Comparison of ENCODE assay signal across 8 cellular contexts in the genomic region with DNA sequence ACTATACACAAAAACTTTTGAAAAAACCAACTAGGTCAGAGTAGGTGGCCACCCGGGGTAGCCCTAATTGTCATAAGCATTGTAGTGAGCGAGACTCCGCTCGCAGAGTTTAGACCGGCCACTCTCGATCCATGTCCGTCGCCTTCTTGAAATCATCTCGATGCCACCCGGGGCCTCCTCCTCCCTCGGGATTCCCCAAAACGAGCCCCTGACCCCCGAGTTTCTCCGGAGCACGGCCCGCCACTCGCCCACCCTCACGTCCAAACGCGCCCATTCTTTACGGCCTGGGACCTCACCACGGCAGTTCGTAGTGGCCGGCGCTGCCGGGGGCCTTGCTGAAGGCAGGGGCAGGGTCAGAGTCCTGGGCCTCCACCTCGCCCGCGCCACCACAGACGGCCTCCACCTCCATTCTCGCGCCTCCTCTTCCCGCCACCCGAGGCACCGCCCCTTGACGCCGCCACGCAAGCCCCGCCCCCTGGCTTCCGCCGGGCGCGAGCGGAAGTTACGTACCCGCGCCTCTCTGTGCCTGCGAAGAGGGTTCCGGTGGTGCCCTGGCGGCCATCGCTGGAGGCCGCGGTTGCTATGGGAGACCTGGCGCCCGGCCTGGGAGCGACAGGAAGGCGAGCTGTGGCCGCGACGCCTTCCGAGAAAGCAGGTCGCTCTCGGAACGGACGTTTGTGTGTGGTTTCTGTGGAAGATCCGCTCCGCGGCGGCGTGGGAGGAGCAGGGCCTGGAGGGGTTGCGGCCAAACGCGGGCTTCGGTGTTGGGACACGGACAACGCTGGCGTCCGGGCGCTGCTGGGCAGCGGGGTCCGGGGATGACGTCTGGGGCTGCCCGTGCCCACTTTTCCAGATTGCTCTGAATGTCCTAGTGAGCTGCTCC. TPM values are rescaled to one million over a fixed set of nuclear protein-coding genes. Genes with fewer than 3 reads are reported as not detected.
DNase-seq lines count a peak whose midpoint lies in the region; ATAC-seq and TF ChIP-seq lines count a peak whose summit lies in the region.

RFC2 (minus strand) TSS at position 425 of the 883 bp plus-strand sequence; CDS start at position 409, 16 bp downstream.

- H3K4me3 Mint-ChIP-seq in GM23338 (peak within 1 kb of the TSS; percentile 95), nephron (peak within 1 kb of the TSS; percentile 97 to 98 (median 97))
- peak within 1 kb of the TSS; percentile 96 for H3K4me3 Mint-ChIP-seq in stimulated activated naive CD8-positive, alpha-beta T cell treated with anti-CD3 and anti-CD28 coated beads, Interleukin-15, Interleukin-2, amounts not matched to agents 100 ng/mL and 50 ng/mL, for 24 hours

- H3K9me3 Mint-ChIP-seq in GM23338: no peaks in the 10 kb centered on the region
- no peaks in the 10 kb centered on the region for H3K9me3 Mint-ChIP-seq in nephron
- no peaks in the 10 kb centered on the region for H3K9me3 Mint-ChIP-seq in stimulated activated naive CD8-positive, alpha-beta T cell treated with anti-CD3 and anti-CD28 coated beads, Interleukin-15, Interleukin-2, amounts not matched to agents 100 ng/mL and 50 ng/mL, for 24 hours

- H3K27ac Mint-ChIP-seq in GM23338 (peak within 1 kb of the TSS; percentile 97), nephron (peak within 1 kb of the TSS; percentile 90 to 98 (median 96))
- peak within 1 kb of the TSS; percentile 97 for H3K27ac Mint-ChIP-seq in stimulated activated naive CD8-positive, alpha-beta T cell treated with anti-CD3 and anti-CD28 coated beads, Interleukin-15, Interleukin-2, amounts not matched to agents 100 ng/mL and 50 ng/mL, for 24 hours

- peak within 1 kb of the TSS; percentile 99 for H2AFZ ChIP-seq in GM23338

- peaks cover 11% of the 10 kb centered on the region for H4K20me1 ChIP-seq in GM23338 (replicated peaks; ENCODE audit: insufficient read depth)

- peak; percentile 96 for DNase-seq in EL
- peak; percentile 97 for DNase-seq in GM23338 (ENCODE audit: low spot score)
- peak; percentile 92 for DNase-seq in LNCaP clone FGC (ENCODE audit: low read depth)
- DNase-seq in RWPE2 (ENCODE audit: low spot score): peak; percentile 92
- DNase-seq in activated T-helper 9 cell treated with anti-CD3 and anti-CD28 coated beads, Interleukin-2, amount 50 U/mL, for 16 hours (ENCODE audit: low read depth): peak; percentile 95
- peak; percentile 97 for DNase-seq in fibroblast of pulmonary artery (ENCODE audit: low read depth)

- H3K4me3 ChIP-seq in GM23338 (peak within 1 kb of the TSS; percentile 96), LNCaP clone FGC (ENCODE audit: low read depth, low read length) (peak within 1 kb of the TSS; percentile 89), RWPE2 (ENCODE audit: severe bottlenecking) (peak within 1 kb of the TSS; percentile 84), fibroblast of pulmonary artery (replicated peaks; ENCODE audit: low read depth, low read length) (peak within 1 kb of the TSS; percentile 97)

- no peaks in the 10 kb centered on the region for H3K9me3 ChIP-seq in RWPE2 (ENCODE audit: severe bottlenecking)

- H3K27me3 Mint-ChIP-seq in GM23338 (ENCODE audit: insufficient read depth, low read depth, poor library complexity) (peaks cover 3% of the 10 kb centered on the region), nephron (ENCODE audit: low read depth) (no peaks in the 10 kb centered on the region)
- H3K27me3 Mint-ChIP-seq in stimulated activated naive CD8-positive, alpha-beta T cell treated with anti-CD3 and anti-CD28 coated beads, Interleukin-15, Interleukin-2, amounts not matched to agents 100 ng/mL and 50 ng/mL, for 24 hours: no peaks in the 10 kb centered on the region

- H3F3A ChIP-seq in GM23338 (replicated peaks; ENCODE audit: low read depth): peaks cover 12% of the 10 kb centered on the region

- H3K27ac ChIP-seq in GM23338 (ENCODE audit: low read depth) (peak within 1 kb of the TSS; percentile 85), RWPE2 (ENCODE audit: poor library complexity, severe bottlenecking) (peak within 1 kb of the TSS; percentile 53)

- peak; percentile 98 for ATAC-seq in GM23338
- peak; percentile 97 for ATAC-seq in RWPE2 (ENCODE audit: low read depth)

- H3K36me3 Mint-ChIP-seq in GM23338 (ENCODE audit: low read depth) (peaks cover 35% of the 10 kb centered on the region), nephron (ENCODE audit: low read depth) (peaks cover 23% of the 10 kb centered on the region)
- peaks cover 40% of the 10 kb centered on the region for H3K36me3 Mint-ChIP-seq in stimulated activated naive CD8-positive, alpha-beta T cell treated with anti-CD3 and anti-CD28 coated beads, Interleukin-15, Interleukin-2, amounts not matched to agents 100 ng/mL and 50 ng/mL, for 24 hours (ENCODE audit: low read depth)

- no peaks in the 10 kb centered on the region for H3K9me2 ChIP-seq in GM23338 (ENCODE audit: insufficient read depth)

- TF ChIP-seq CTCF in GM23338 (conservative IDR thresholded peaks at IDR 0.05; ENCODE audit: low read depth in 2 of 2): no peak
- TF ChIP-seq CTCF in LNCaP clone FGC (IDR thresholded peaks at IDR 0.05; ENCODE audit: control insufficient read depth, extremely low read depth, insufficient read depth): no peak
- peak; percentile 8 for TF ChIP-seq CTCF in RWPE2 (IDR thresholded peaks at IDR 0.05; ENCODE audit: poor library complexity, severe bottlenecking)
- TF ChIP-seq CTCF in fibroblast of pulmonary artery (IDR thresholded peaks at IDR 0.05; ENCODE audit: low read length, missing control alignments): no peak
- peak in 2 of 3 experiments; percentile 24 to 35 for TF ChIP-seq CTCF in nephron (IDR thresholded peaks at IDR 0.05; ENCODE audit: unreplicated experiment in 3 of 3)

- no peaks in the 10 kb centered on the region for H3K27me3 ChIP-seq in GM23338 (ENCODE audit: insufficient read depth)
- no peaks in the 10 kb centered on the region for H3K27me3 ChIP-seq in RWPE2 (ENCODE audit: insufficient read depth, poor library complexity, severe bottlenecking)

- peaks cover 6% of the 10 kb centered on the region; the same call in 2 of the 3 replicates for H3K4me1 Mint-ChIP-seq in GM23338
- H3K4me1 Mint-ChIP-seq in nephron: peaks cover 19% of the 10 kb centered on the region
- peaks cover 30% of the 10 kb centered on the region for H3K4me1 Mint-ChIP-seq in stimulated activated naive CD8-positive, alpha-beta T cell treated with anti-CD3 and anti-CD28 coated beads, Interleukin-15, Interleukin-2, amounts not matched to agents 100 ng/mL and 50 ng/mL, for 24 hours (ENCODE audit: low read depth)

- peak within 1 kb of the TSS; percentile 91 for H3K4me2 ChIP-seq in GM23338

- H3K79me2 ChIP-seq in GM23338 (replicated peaks; ENCODE audit: insufficient read depth): peaks cover 29% of the 10 kb centered on the region

- H3K4me1 ChIP-seq in GM23338 (ENCODE audit: insufficient read depth) (peaks cover 14% of the 10 kb centered on the region), RWPE2 (ENCODE audit: insufficient read depth, poor library complexity, severe bottlenecking) (no peaks in the 10 kb centered on the region)

- peaks cover 19% of the 10 kb centered on the region for H3K36me3 ChIP-seq in GM23338 (ENCODE audit: insufficient read depth)
- peaks cover 30% of the 10 kb centered on the region for H3K36me3 ChIP-seq in RWPE2 (ENCODE audit: low read depth)

TF ChIP-seq in GM23338, 12 proteins besides CTCF, POLR2A, EP300 and RAD21 (continues in another document):
- no peak for TF ChIP-seq ZNF114 (CRISPR knock-in tag; IDR thresholded peaks at IDR 0.05)

RNA-seq across cellular contexts. Expression of gene RFC2, which starts in this region (rescaled TPM):
- 62.4 and 75.2 TPM in 2 replicates for total RNA-seq in GM23338 (2014; rRNA removed; shearing (Covaris generic))
- 55.3 and 56.4 TPM in 2 replicates for polyA plus RNA-seq in GM23338 (2016; fragmentation: Nextera tagmentation; extraction: Ambion mirVana)

Comparison
In these comparisons a context has a peak if more than half of its experiments do, and no peak if none do; other contexts are left out.
1. Peak in every context shown above with its lines: DNase-seq, ATAC-seq, H3K4me3 ChIP-seq and H3K27ac ChIP-seq.
2. CTCF ChIP-seq: peak in RWPE2 (single experiment) and nephron (2 of 3); none in GM23338 (0 of 2), LNCaP clone FGC (single experiment) and fibroblast of pulmonary artery (single experiment).